30 cellular contexts compared by ENCODE assay signal in genomic region chr4:71962622-71963264, GRCh38.
"Had no signal": no experiment of that assay in that cellular context is flagged by ENCODE, and none has a peak within 500 bp of the region (broad histone marks: within the 10 kb centered on the region; RNA-seq: fewer than 3 reads in every experiment).

No MANE protein-coding gene starts in this region.

- H3K4me2 ChIP-seq: neural progenitor cell, smooth muscle cell had no signal

- H3K36me3 ChIP-seq: neural progenitor cell, ovary, spleen, suprapubic skin, tibial artery, transverse colon, upper lobe of right lung, vagina had no signal

- H2AFZ ChIP-seq: neural progenitor cell, parathyroid adenoma had no signal

- H3K9ac ChIP-seq: neural progenitor cell, parathyroid adenoma had no signal

- H3K4me3 ChIP-seq: neural progenitor cell, ovary, psoas muscle, skin epidermis, smooth muscle cell, spleen, suprapubic skin, testis, tibial artery, transverse colon, upper lobe of right lung, vagina had no signal

- H3K79me2 ChIP-seq: parathyroid adenoma had no signal

- H3K4me1 ChIP-seq: neural progenitor cell, parathyroid adenoma, psoas muscle, spleen, suprapubic skin, testis, tibial artery, transverse colon, upper lobe of right lung, vagina had no signal

- H3K9me3 ChIP-seq: ovary, psoas muscle, spleen, suprapubic skin, testis, tibial artery, transverse colon, upper lobe of right lung, vagina had no signal

- H3K27me3 ChIP-seq: neural progenitor cell, ovary, spleen, suprapubic skin, testis, tibial artery, transverse colon, upper lobe of right lung, vagina had no signal

- H3K27ac ChIP-seq: neural progenitor cell, ovary, parathyroid adenoma, psoas muscle, skin epidermis, spleen, suprapubic skin, testis, tibial artery, transverse colon, upper lobe of right lung, vagina had no signal

- DNase-seq: naive thymus-derived CD8-positive, alpha-beta T cell; nephron progenitor cell; occipital lobe; ovary; posterior cingulate gyrus; psoas muscle; right cardiac atrium; spleen; stimulated activated CD4-positive, alpha-beta T cell treated with anti-CD3 and anti-CD28 coated beads, Interleukin-12 subunit alpha, Interleukin-12 subunit beta, amount 100 ng/mL, for 4 hours; stimulated activated CD4-positive, alpha-beta T cell treated with anti-CD3 and anti-CD28 coated beads, Interleukin-1b, Interleukin-23, amount 100 ng/mL, for 48 hours; stimulated activated CD4-positive, alpha-beta T cell treated with anti-CD3 and anti-CD28 coated beads, Interleukin-4, amount 100 ng/mL, for 1 hour; stimulated activated CD4-positive, alpha-beta T cell treated with anti-CD3 and anti-CD28 coated beads, Interleukin-4, amount 100 ng/mL, for 4 hours; stimulated activated CD8-positive, alpha-beta memory T cell treated with anti-CD3 and anti-CD28 coated beads, Interleukin-4, amount 100 ng/mL, for 48 hours; stimulated activated naive CD4-positive, alpha-beta T cell; stimulated activated naive CD8-positive, alpha-beta T cell treated with anti-CD3 and anti-CD28 coated beads, Interleukin-15, amount 100 ng/mL, for 72 hours; stimulated activated naive CD8-positive, alpha-beta T cell treated with anti-CD3 and anti-CD28 coated beads, Interleukin-15, Interleukin-2, amounts not matched to agents 100 U/mL and 50 U/mL, for 24 hours; substantia nigra; testis; tibial artery; transverse colon; upper lobe of right lung had no signal

- ATAC-seq: naive thymus-derived CD8-positive, alpha-beta T cell; natural killer cell treated with Interleukin-12 subunit alpha and Interleukin-12 subunit beta and Interleukin-15 and Interleukin-18, amount 100 ng/mL, for 72 hours; psoas muscle; right cardiac atrium; sciatic nerve; stimulated activated memory B cell treated with anti-CD40 and anti-IgM and Interleukin-4, amounts not matched to agents 10 μg/mL and 1 μg/mL and 100 μg/mL, for 72 hours; stimulated activated naive CD8-positive, alpha-beta T cell treated with anti-CD3 and anti-CD28 coated beads, Interleukin-15, amount 100 ng/mL, for 72 hours; stimulated activated naive CD8-positive, alpha-beta T cell treated with anti-CD3 and anti-CD28 coated beads, Interleukin-15, Interleukin-2, amounts not matched to agents 100 U/mL and 50 U/mL, for 24 hours; upper lobe of right lung had no signal
